10 cellular contexts compared by ENCODE assay signal in genomic region chr15:63372018-63372705, GRCh38. TPM values are rescaled to one million over a fixed set of nuclear protein-coding genes. Genes with fewer than 3 reads are reported as not detected.
DNase-seq lines count a peak whose midpoint lies in the region; ATAC-seq and TF ChIP-seq lines count a peak whose summit lies in the region.
"Had no signal": no experiment of that assay in that cellular context is flagged by ENCODE, and none has a peak within 500 bp of the region (broad histone marks: within the 10 kb centered on the region; RNA-seq: fewer than 3 reads in every experiment).

No MANE protein-coding gene starts in this region.

- H3K4me1 Mint-ChIP-seq in activated CD8-positive, alpha-beta memory T cell treated with anti-CD3 and anti-CD28 coated beads, Interleukin-2, amount 10 ng/mL, durations not matched to agents 7 days and 5 days: peaks cover 27% of the 10 kb centered on the region
- H3K4me1 Mint-ChIP-seq in activated CD4-positive, alpha-beta memory T cell treated with anti-CD3 and anti-CD28 coated beads for 36 hours (ENCODE audit: low read depth): peaks cover 41% of the 10 kb centered on the region
- no peaks in the 10 kb centered on the region for H3K4me1 Mint-ChIP-seq in stimulated activated memory B cell treated with anti-CD40 and anti-IgM and Interleukin-4, amounts not matched to agents 10 μg/mL and 1 μg/mL and 100 μg/mL, for 72 hours

- peaks cover 10% of the 10 kb centered on the region for H3K27me3 Mint-ChIP-seq in activated CD8-positive, alpha-beta memory T cell treated with anti-CD3 and anti-CD28 coated beads, Interleukin-2, amount 10 ng/mL, durations not matched to agents 7 days and 5 days
- H3K27me3 Mint-ChIP-seq in activated CD4-positive, alpha-beta memory T cell treated with anti-CD3 and anti-CD28 coated beads for 36 hours: peaks cover 9% of the 10 kb centered on the region
- peaks cover 21% of the 10 kb centered on the region for H3K27me3 Mint-ChIP-seq in stimulated activated memory B cell treated with anti-CD40 and anti-IgM and Interleukin-4, amounts not matched to agents 10 μg/mL and 1 μg/mL and 100 μg/mL, for 72 hours

- no peak overlapping the region for H3K4me3 Mint-ChIP-seq in activated CD8-positive, alpha-beta memory T cell treated with anti-CD3 and anti-CD28 coated beads, Interleukin-2, amount 10 ng/mL, durations not matched to agents 7 days and 5 days
- H3K4me3 Mint-ChIP-seq in activated CD4-positive, alpha-beta memory T cell treated with anti-CD3 and anti-CD28 coated beads for 36 hours: no peak overlapping the region
- no peak overlapping the region for H3K4me3 Mint-ChIP-seq in stimulated activated memory B cell treated with anti-CD40 and anti-IgM and Interleukin-4, amounts not matched to agents 10 μg/mL and 1 μg/mL and 100 μg/mL, for 72 hours

- intact Hi-C loops in activated CD4-positive, alpha-beta memory T cell treated with anti-CD3 and anti-CD28 coated beads for 36 hours (cut with micrococcal nuclease): loop anchor here (5.0 kb wide), 2 partner anchors 45 to 435 kb away; no protein-coding TSS in a partner anchor
- intact Hi-C loops in stomach (cut with DNase I; ENCODE audit: low total_unique reads): no loop called here

- CTCF ChIA-PET in activated CD8-positive, alpha-beta memory T cell treated with anti-CD3 and anti-CD28 coated beads, Interleukin-2, amount 10 ng/mL, durations not matched to agents 7 days and 5 days (lab: Charles Lee): no interaction called here
- CTCF ChIA-PET in activated CD4-positive, alpha-beta memory T cell treated with anti-CD3 and anti-CD28 coated beads for 36 hours (lab: Charles Lee): interaction anchor here (0.9 to 1.5 kb wide), 2 partner anchors 30 to 630 kb away, joined by 3 to 4 read pairs; no protein-coding TSS in a partner anchor

- peak overlapping the region in 4 of 5 donors; percentile 57 to 77 (median 58) for H3K27ac ChIP-seq in stomach
- H3K27ac ChIP-seq: parathyroid adenoma, VCaP had no signal

- H3K9me3 Mint-ChIP-seq in activated CD8-positive, alpha-beta memory T cell treated with anti-CD3 and anti-CD28 coated beads, Interleukin-2, amount 10 ng/mL, durations not matched to agents 7 days and 5 days (ENCODE audit: low read depth): no peaks in the 10 kb centered on the region
- no peaks in the 10 kb centered on the region for H3K9me3 Mint-ChIP-seq in activated CD4-positive, alpha-beta memory T cell treated with anti-CD3 and anti-CD28 coated beads for 36 hours
- H3K9me3 Mint-ChIP-seq in stimulated activated memory B cell treated with anti-CD40 and anti-IgM and Interleukin-4, amounts not matched to agents 10 μg/mL and 1 μg/mL and 100 μg/mL, for 72 hours: no peaks in the 10 kb centered on the region

- H3K27ac Mint-ChIP-seq in activated CD8-positive, alpha-beta memory T cell treated with anti-CD3 and anti-CD28 coated beads, Interleukin-2, amount 10 ng/mL, durations not matched to agents 7 days and 5 days: no peak overlapping the region
- peak overlapping the region; percentile 23 for H3K27ac Mint-ChIP-seq in activated CD4-positive, alpha-beta memory T cell treated with anti-CD3 and anti-CD28 coated beads for 36 hours
- H3K27ac Mint-ChIP-seq in stimulated activated memory B cell treated with anti-CD40 and anti-IgM and Interleukin-4, amounts not matched to agents 10 μg/mL and 1 μg/mL and 100 μg/mL, for 72 hours: no peak overlapping the region

- no peak for TF ChIP-seq CTCF in stomach (IDR thresholded peaks at IDR 0.05)

- H3K36me3 ChIP-seq in stomach: no peaks in the 10 kb centered on the region

- 77 to 86% (median 81%) methylated on average over 8 to 12 of the region's 12 CpGs for WGBS in stomach, 5 donors

- DNase-seq in activated CD8-positive, alpha-beta memory T cell treated with anti-CD3 and anti-CD28 coated beads, Interleukin-2, amount 10 ng/mL, durations not matched to agents 7 days and 5 days: no peak
- DNase-seq in activated CD8-positive, alpha-beta memory T cell treated with anti-CD3 and anti-CD28 coated beads, Interleukin-2, amount 50 U/mL, for 4 hours: no peak
- peak; percentile 70 for DNase-seq in activated CD4-positive, alpha-beta memory T cell treated with anti-CD3 and anti-CD28 coated beads for 36 hours
- peak; percentile 93 for DNase-seq in hepatic stellate cell (ENCODE audit: low spot score)
- DNase-seq in stomach: no peak
- DNase-seq in NCI-H1105 treated with DMSO at 0.1 percent for 48 hours (lab: John Stamatoyannopoulos, UW): no peak

- no peak for TF ChIP-seq POLR2A in stomach (IDR thresholded peaks at IDR 0.05)

- H3K4me3 ChIP-seq in stomach: no peak overlapping the region

- POLR2A ChIA-PET in activated CD4-positive, alpha-beta memory T cell treated with anti-CD3 and anti-CD28 coated beads for 36 hours (lab: Charles Lee): interaction anchor here (0.9 kb wide), 2 partner anchors 10 to 157 kb away, joined by 3 read pairs; partner anchors contain the start of gene CA12

- peaks cover 0 to 4% (median 0%) of the 10 kb centered on the region in 3 donors for H3K27me3 ChIP-seq in stomach

- peak; percentile 40 for ATAC-seq in activated CD8-positive, alpha-beta memory T cell treated with anti-CD3 and anti-CD28 coated beads, Interleukin-2, amount 10 ng/mL, durations not matched to agents 7 days and 5 days
- ATAC-seq in HG03520 (IDR thresholded peaks at IDR 0.05; ENCODE audit: unreplicated experiment): no peak
- ATAC-seq in stimulated activated memory B cell treated with anti-CD40 and anti-IgM and Interleukin-4, amounts not matched to agents 10 μg/mL and 1 μg/mL and 100 μg/mL, for 72 hours: no peak

- TF ChIP-seq EP300 in stomach (IDR thresholded peaks at IDR 0.05): no peak

- H3K9me3 ChIP-seq in stomach: no peaks in the 10 kb centered on the region

- H3K36me3 Mint-ChIP-seq in activated CD8-positive, alpha-beta memory T cell treated with anti-CD3 and anti-CD28 coated beads, Interleukin-2, amount 10 ng/mL, durations not matched to agents 7 days and 5 days: no peaks in the 10 kb centered on the region
- H3K36me3 Mint-ChIP-seq in activated CD4-positive, alpha-beta memory T cell treated with anti-CD3 and anti-CD28 coated beads for 36 hours: no peaks in the 10 kb centered on the region
- H3K36me3 Mint-ChIP-seq in stimulated activated memory B cell treated with anti-CD40 and anti-IgM and Interleukin-4, amounts not matched to agents 10 μg/mL and 1 μg/mL and 100 μg/mL, for 72 hours: no peaks in the 10 kb centered on the region

- peaks cover 34 to 63% (median 47%) of the 10 kb centered on the region in 4 donors for H3K4me1 ChIP-seq in stomach
- H3K4me1 ChIP-seq: parathyroid adenoma had no signal

RNA-seq across cellular contexts. Expression of gene CA12, which starts 9.5 kb away (rescaled TPM):
- under 1 TPM in 1 of 2 experiments, not detected in 1; 0.12 TPM for total RNA-seq in activated CD8-positive, alpha-beta memory T cell treated with anti-CD3 and anti-CD28 coated beads, Interleukin-2, amount 10 ng/mL, durations not matched to agents 7 days and 5 days
- under 1 TPM; 0.07 to 0.10 TPM for total RNA-seq in activated CD4-positive, alpha-beta memory T cell treated with anti-CD3 and anti-CD28 coated beads for 36 hours
- total RNA-seq in stomach: 10 to 100 TPM in 3 of 5 donors, 1 to 10 TPM in 2; 1.8 to 58.8 (median 12.5) TPM
- 10 to 100 TPM in 1 of 3 donors, 1 to 10 TPM in 1, under 1 TPM in 1; 0.46 to 22.8 (median 2.9) TPM for polyA plus RNA-seq in stomach

Comparison
In these comparisons a context has a peak if more than half of its experiments do, and no peak if none do; other contexts are left out.
1. DNase-seq: peak in activated CD4-positive, alpha-beta memory T cell treated with anti-CD3 and anti-CD28 coated beads for 36 hours (single experiment) and hepatic stellate cell (single experiment); none in activated CD8-positive, alpha-beta memory T cell treated with anti-CD3 and anti-CD28 coated beads, Interleukin-2, amount 10 ng/mL, durations not matched to agents 7 days and 5 days (single experiment), activated CD8-positive, alpha-beta memory T cell treated with anti-CD3 and anti-CD28 coated beads, Interleukin-2, amount 50 U/mL, for 4 hours (single experiment), stomach (single experiment) and NCI-H1105 treated with DMSO at 0.1 percent for 48 hours (single experiment).